Comparison of ENCODE assay signal across 8 cellular contexts in the genomic region with DNA sequence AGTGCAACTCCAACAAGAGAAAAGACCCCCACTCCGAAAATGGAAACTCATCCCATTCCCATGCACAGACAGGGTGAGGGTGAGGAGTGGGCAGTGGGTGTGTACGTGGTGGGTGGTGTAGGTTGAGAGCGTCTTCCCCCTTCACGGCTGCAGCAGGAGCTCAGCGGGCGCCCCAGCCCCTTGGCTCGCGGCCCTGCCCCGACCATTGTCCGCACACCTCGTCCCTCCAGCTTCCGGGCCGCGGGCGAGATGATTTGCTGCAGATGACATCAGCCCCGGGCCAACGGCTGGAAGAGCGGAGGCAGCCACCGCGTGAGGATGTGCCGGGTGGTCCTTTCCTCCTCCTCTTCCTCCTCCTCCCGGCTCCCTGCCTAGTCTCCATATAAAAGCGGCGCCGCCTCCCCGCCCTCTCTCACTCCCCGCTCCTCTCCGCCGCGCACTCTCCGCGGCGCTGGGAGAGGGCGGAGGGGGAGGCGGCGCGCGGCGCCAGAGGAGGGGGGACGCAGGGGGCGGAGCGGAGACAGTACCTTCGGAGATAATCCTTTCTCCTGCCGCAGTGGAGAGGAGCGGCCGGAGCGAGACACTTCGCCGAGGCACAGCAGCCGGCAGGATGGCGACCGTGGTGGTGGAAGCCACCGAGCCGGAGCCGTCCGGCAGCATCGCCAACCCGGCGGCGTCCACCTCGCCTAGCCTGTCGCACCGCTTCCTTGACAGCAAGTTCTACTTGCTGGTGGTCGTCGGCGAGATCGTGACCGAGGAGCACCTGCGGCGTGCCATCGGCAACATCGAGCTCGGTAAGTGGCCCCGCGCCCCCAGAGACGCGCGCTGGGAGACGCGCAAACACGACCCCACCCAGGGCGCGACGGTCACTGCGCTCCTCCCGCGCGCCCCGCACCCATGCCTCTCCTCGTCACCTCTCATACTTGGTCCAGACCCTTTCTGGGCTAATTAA. TPM values are rescaled to one million over a fixed set of nuclear protein-coding genes. Genes with fewer than 3 reads are reported as not detected.
DNase-seq lines count a peak whose midpoint lies in the region; ATAC-seq and TF ChIP-seq lines count a peak whose summit lies in the region.

Gene MAP1B (plus strand): TSS at position 554 of the 952 bp plus-strand sequence. CDS start 57 bp downstream, at position 611.

- no peaks in the 10 kb centered on the region for H3K27me3 ChIP-seq in BLaER1
- H3K27me3 ChIP-seq in H7 (ENCODE audit: control insufficient read depth, insufficient read depth, low read length) = no peaks in the 10 kb centered on the region

- peak within 1 kb of the TSS; percentile 86 for H3K9ac ChIP-seq in BLaER1

- H3K9me3 Mint-ChIP-seq in MCF 10A (ENCODE audit: unreplicated experiment) = no peaks in the 10 kb centered on the region

- H3K4me1 ChIP-seq in BLaER1 = peaks cover 27% of the 10 kb centered on the region

- peaks cover 5% of the 10 kb centered on the region for H3K4me1 Mint-ChIP-seq in MCF 10A (ENCODE audit: insufficient read depth, unreplicated experiment)

- H3K27ac ChIP-seq in BLaER1 = peak within 1 kb of the TSS; percentile 88

- TSS peak; percentile 47 for BruUV-seq in MCF 10A (replicated peaks; lab: Mats Ljungman, UMichigan)

- ATAC-seq in GM21526 (IDR thresholded peaks at IDR 0.05; ENCODE audit: low FRiP score, unreplicated experiment) = no peak

- peaks cover 11% of the 10 kb centered on the region for H3K27me3 Mint-ChIP-seq in MCF 10A (ENCODE audit: insufficient read depth, unreplicated experiment)

- H3K4me3 ChIP-seq in BLaER1 = peak within 1 kb of the TSS; percentile 95
- H3K4me3 ChIP-seq in H7 (ENCODE audit: insufficient read depth, low read depth, low read length) = peak within 1 kb of the TSS; percentile 99

- no peak for TF ChIP-seq CTCF in MCF 10A (IDR thresholded peaks at IDR 0.05; ENCODE audit: unreplicated experiment)

- H3K27ac Mint-ChIP-seq in MCF 10A (ENCODE audit: low read depth, unreplicated experiment) = no peak within 1 kb of the TSS

- intact Hi-C loops in MCF 10A (cut with micrococcal nuclease) = loop anchor here (5.0 kb wide), 1 partner anchor 325 kb away; no protein-coding TSS in a partner anchor

- peak within 1 kb of the TSS; percentile 83 for H3K4me3 Mint-ChIP-seq in MCF 10A (ENCODE audit: unreplicated experiment)

- CTCF ChIA-PET in MCF 10A (lab: Yijun Ruan, JAX) = no interaction called here

- no peaks in the 10 kb centered on the region for H3K9me3 ChIP-seq in BLaER1

- H3K36me3 Mint-ChIP-seq in MCF 10A (ENCODE audit: insufficient read depth, unreplicated experiment) = no peaks in the 10 kb centered on the region

- H3K4me2 ChIP-seq in BLaER1 = peak within 1 kb of the TSS; percentile 90

- DNase-seq in H7 (peak; percentile 94), NCI-H524 treated with DMSO at 0.1 percent for 48 hours (lab: John Stamatoyannopoulos, UW) (peak; percentile 58), MCF 10A (ENCODE audit: unreplicated experiment) (peak; percentile 21), iPS DF 4.7 (ENCODE audit: extremely low read depth, low spot score) (peak; percentile 79), pulmonary artery endothelial cell (ENCODE audit: low read depth, low spot score) (no peak)
- DNase-seq in activated CD8-positive, alpha-beta memory T cell treated with anti-CD3 and anti-CD28 coated beads for 24 hours = no peak

- H3K36me3 ChIP-seq in BLaER1 (no peaks in the 10 kb centered on the region), H7 (replicated peaks; ENCODE audit: control insufficient read depth, insufficient read depth, low read length) (peaks cover 2% of the 10 kb centered on the region)

- H4K20me1 ChIP-seq in BLaER1 = no peaks in the 10 kb centered on the region; the same call in 1 of the 2 replicates

- POLR2A ChIA-PET in MCF 10A (lab: Yijun Ruan, JAX) = no interaction called here

RNA-seq across cellular contexts. Expression of gene MAP1B, which starts in this region (rescaled TPM):
- 31.1 and 41.4 TPM in 2 replicates for total RNA-seq in H7 (2014; rRNA removed; shearing (Covaris generic))
- total RNA-seq in MCF 10A (2022) = 43.8 and 56.0 TPM in 2 replicates
- total RNA-seq in pulmonary artery endothelial cell = 109 and 155 TPM in 2 replicates

Comparison
In these comparisons a context has a peak if more than half of its experiments do, and no peak if none do; other contexts are left out.
1. DNase-seq: peak in H7 (single experiment), NCI-H524 treated with DMSO at 0.1 percent for 48 hours (single experiment), MCF 10A (single experiment) and iPS DF 4.7 (single experiment); none in pulmonary artery endothelial cell (single experiment) and activated CD8-positive, alpha-beta memory T cell treated with anti-CD3 and anti-CD28 coated beads for 24 hours (single experiment).